ENCODE assay signal across 8 cellular contexts in genomic region chr16:14289692-14290340, GRCh38.
A peak's percentile ranks its signal among the peaks of the same experiment; 100 is the strongest.
DNase-seq lines count a peak whose midpoint lies in the region; FAIRE-seq and TF ChIP-seq lines count a peak whose summit lies in the region.

No MANE protein-coding gene starts in this region.

- H3K4me3 Mint-ChIP-seq in CD4-positive, alpha-beta memory T cell = no peak overlapping the region
- H3K4me3 Mint-ChIP-seq in endodermal cell = no peak overlapping the region

- TF ChIP-seq CTCF in OCI-LY1 (IDR thresholded peaks at IDR 0.05; ENCODE audit: low read length) (peak; percentile 64), endodermal cell (conservative IDR thresholded peaks at IDR 0.05) (peak; percentile 91), colonic mucosa (IDR thresholded peaks at IDR 0.05) (no peak)

- no peaks in the 10 kb centered on the region for H3K9me3 ChIP-seq in CD4-positive, alpha-beta memory T cell (ENCODE audit: control insufficient read depth in 1 of 2, low read length in 2 of 2)
- H3K9me3 ChIP-seq in OCI-LY1 (ENCODE audit: low read length) = peaks cover 15% of the 10 kb centered on the region
- peaks cover 5% of the 10 kb centered on the region for H3K9me3 ChIP-seq in endodermal cell (ENCODE audit: control insufficient read depth, low read length)
- H3K9me3 ChIP-seq in colonic mucosa = no peaks in the 10 kb centered on the region

- peaks cover 12% of the 10 kb centered on the region for H3K4me1 ChIP-seq in CD4-positive, alpha-beta memory T cell (ENCODE audit: insufficient read depth, low read length)
- peaks cover 11% of the 10 kb centered on the region for H3K4me1 ChIP-seq in OCI-LY1 (ENCODE audit: insufficient read depth, low read length, severe bottlenecking)
- H3K4me1 ChIP-seq in endodermal cell (ENCODE audit: control insufficient read depth, insufficient read depth, low read length) = no peaks in the 10 kb centered on the region
- peaks cover 4% of the 10 kb centered on the region for H3K4me1 ChIP-seq in colonic mucosa

- no peaks in the 10 kb centered on the region for H3K36me3 ChIP-seq in CD4-positive, alpha-beta memory T cell (ENCODE audit: insufficient read depth, low read length)
- no peaks in the 10 kb centered on the region for H3K36me3 ChIP-seq in OCI-LY1 (ENCODE audit: insufficient read depth, low read length)
- no peaks in the 10 kb centered on the region for H3K36me3 ChIP-seq in endodermal cell (ENCODE audit: control insufficient read depth, insufficient read depth, low read length)
- H3K36me3 ChIP-seq in colonic mucosa = no peaks in the 10 kb centered on the region

- no peak for FAIRE-seq in urothelium cell line (lab: Jason Lieb, UNC)

- no peak overlapping the region for H3K27ac ChIP-seq in CD4-positive, alpha-beta memory T cell (ENCODE audit: low read depth, low read length)
- H3K27ac ChIP-seq in OCI-LY1 (ENCODE audit: low read depth, low read length, poor library complexity, severe bottlenecking) (no peak overlapping the region), endodermal cell (ENCODE audit: low read depth, low read length) (no peak overlapping the region), colonic mucosa (no peak overlapping the region)

- WGBS in endodermal cell (ENCODE audit: insufficient coverage in 1 of 2, insufficient read length in 1 of 2), 2 experiments = 55 to 64% methylated on average over 8 to 9 of the region's 9 CpGs

- H3K27ac Mint-ChIP-seq in CD4-positive, alpha-beta memory T cell = peak overlapping the region in 1 of 7 donors; percentile 61
- no peak overlapping the region for H3K27ac Mint-ChIP-seq in endodermal cell

- H3F3A ChIP-seq in OCI-LY1 (ENCODE audit: insufficient read depth, low read length) = no peaks in the 10 kb centered on the region

- CTCF ChIA-PET in CD4-positive, alpha-beta memory T cell (lab: Charles Lee; ENCODE audit: partially characterized antibody) = interaction anchor here (0.9 kb wide), 1 partner anchor 370 kb away, joined by 3 read pairs; the partner anchor contains the start of gene ERCC4

- H3K79me2 ChIP-seq in OCI-LY1 (ENCODE audit: insufficient read depth, low read length) = no peaks in the 10 kb centered on the region

- H3K9ac ChIP-seq in OCI-LY1 (ENCODE audit: low read length) (no peak overlapping the region), endodermal cell (ENCODE audit: extremely low read depth, low read length, poor library complexity, severe bottlenecking) (no peak overlapping the region), colonic mucosa (ENCODE audit: low read depth in 2 of 2, low read length in 2 of 2) (no peak overlapping the region)

- no peaks in the 10 kb centered on the region for H4K20me1 ChIP-seq in OCI-LY1 (ENCODE audit: insufficient read depth, low read length)

- no peaks in the 10 kb centered on the region for H3K27me3 ChIP-seq in CD4-positive, alpha-beta memory T cell (ENCODE audit: insufficient read depth, low read length)
- H3K27me3 ChIP-seq in OCI-LY1 (ENCODE audit: insufficient read depth, low read length) (no peaks in the 10 kb centered on the region; the same call in 1 of the 2 replicates), endodermal cell (ENCODE audit: control insufficient read depth, insufficient read depth, low read length, poor library complexity, severe bottlenecking) (no peaks in the 10 kb centered on the region), colonic mucosa (no peaks in the 10 kb centered on the region)

- intact Hi-C loops in CD4-positive, alpha-beta memory T cell (cut with micrococcal nuclease) = loop anchor here (5.0 kb wide), 1 partner anchor 218 kb away; the partner anchor contains the start of gene MRTFB
- intact Hi-C loops in colonic mucosa (cut with DNase I) = loop anchor here (5.0 kb wide), 1 partner anchor 368 kb away; the partner anchor contains the start of gene ERCC4

- peaks cover 0 to 16% of the 10 kb centered on the region in 2 donors for H3K36me3 Mint-ChIP-seq in CD4-positive, alpha-beta memory T cell
- H3K36me3 Mint-ChIP-seq in endodermal cell (ENCODE audit: low read depth) = no peaks in the 10 kb centered on the region

- peaks cover 2% of the 10 kb centered on the region in 2 donors for H3K27me3 Mint-ChIP-seq in CD4-positive, alpha-beta memory T cell
- H3K27me3 Mint-ChIP-seq in endodermal cell (ENCODE audit: insufficient read depth) = peaks cover 13% of the 10 kb centered on the region

- no peak overlapping the region for H3K4me3 ChIP-seq in CD4-positive, alpha-beta memory T cell (ENCODE audit: low read length in 2 of 2)
- no peak overlapping the region for H3K4me3 ChIP-seq in OCI-LY1 (ENCODE audit: low read depth, low read length, poor library complexity, severe bottlenecking)
- no peak overlapping the region for H3K4me3 ChIP-seq in endodermal cell (ENCODE audit: low read length)
- no peak overlapping the region for H3K4me3 ChIP-seq in colonic mucosa

- no peaks in the 10 kb centered on the region for H3K9me2 ChIP-seq in OCI-LY1 (ENCODE audit: low read depth, low read length)

- peaks cover 0 to 33% (median 17%) of the 10 kb centered on the region in 8 donors for H3K9me3 Mint-ChIP-seq in CD4-positive, alpha-beta memory T cell
- H3K9me3 Mint-ChIP-seq in endodermal cell = peaks cover 12% of the 10 kb centered on the region

- H3K4me1 Mint-ChIP-seq in CD4-positive, alpha-beta memory T cell = peaks cover 7 to 26% (median 11%) of the 10 kb centered on the region in 4 donors
- peaks cover 4% of the 10 kb centered on the region for H3K4me1 Mint-ChIP-seq in endodermal cell

- POLR2A ChIA-PET in CD4-positive, alpha-beta memory T cell (lab: Charles Lee; ENCODE audit: partially characterized antibody) = no interaction called here

- peak in 3 of 5 donors; percentile 24 to 32 (median 30) for DNase-seq in CD4-positive, alpha-beta memory T cell
- DNase-seq in GM19240 (ENCODE audit: insufficient read length, low spot score) (peak; percentile 19), endodermal cell (peak; percentile 82), urothelium cell line (ENCODE audit: low spot score) (peak; percentile 53), GF-D8 (lab: John Stamatoyannopoulos, UW) (no peak), NCI-H1436 treated with DMSO at 0.1 percent for 48 hours (lab: John Stamatoyannopoulos, UW) (no peak), colonic mucosa (no peak)

- H2AFZ ChIP-seq in OCI-LY1 (ENCODE audit: low read length) = no peak overlapping the region

- no peak overlapping the region for H3K4me2 ChIP-seq in OCI-LY1 (ENCODE audit: low read length)

Comparison
In these comparisons a context has a peak if more than half of its experiments do, and no peak if none do; other contexts are left out.
1. DNase-seq: peak in CD4-positive, alpha-beta memory T cell (3 of 5), GM19240 (single experiment), endodermal cell (single experiment) and urothelium cell line (single experiment); none in GF-D8 (single experiment), NCI-H1436 treated with DMSO at 0.1 percent for 48 hours (single experiment) and colonic mucosa (single experiment).